1 cellular context compared by ENCODE assay signal in the genomic region with DNA sequence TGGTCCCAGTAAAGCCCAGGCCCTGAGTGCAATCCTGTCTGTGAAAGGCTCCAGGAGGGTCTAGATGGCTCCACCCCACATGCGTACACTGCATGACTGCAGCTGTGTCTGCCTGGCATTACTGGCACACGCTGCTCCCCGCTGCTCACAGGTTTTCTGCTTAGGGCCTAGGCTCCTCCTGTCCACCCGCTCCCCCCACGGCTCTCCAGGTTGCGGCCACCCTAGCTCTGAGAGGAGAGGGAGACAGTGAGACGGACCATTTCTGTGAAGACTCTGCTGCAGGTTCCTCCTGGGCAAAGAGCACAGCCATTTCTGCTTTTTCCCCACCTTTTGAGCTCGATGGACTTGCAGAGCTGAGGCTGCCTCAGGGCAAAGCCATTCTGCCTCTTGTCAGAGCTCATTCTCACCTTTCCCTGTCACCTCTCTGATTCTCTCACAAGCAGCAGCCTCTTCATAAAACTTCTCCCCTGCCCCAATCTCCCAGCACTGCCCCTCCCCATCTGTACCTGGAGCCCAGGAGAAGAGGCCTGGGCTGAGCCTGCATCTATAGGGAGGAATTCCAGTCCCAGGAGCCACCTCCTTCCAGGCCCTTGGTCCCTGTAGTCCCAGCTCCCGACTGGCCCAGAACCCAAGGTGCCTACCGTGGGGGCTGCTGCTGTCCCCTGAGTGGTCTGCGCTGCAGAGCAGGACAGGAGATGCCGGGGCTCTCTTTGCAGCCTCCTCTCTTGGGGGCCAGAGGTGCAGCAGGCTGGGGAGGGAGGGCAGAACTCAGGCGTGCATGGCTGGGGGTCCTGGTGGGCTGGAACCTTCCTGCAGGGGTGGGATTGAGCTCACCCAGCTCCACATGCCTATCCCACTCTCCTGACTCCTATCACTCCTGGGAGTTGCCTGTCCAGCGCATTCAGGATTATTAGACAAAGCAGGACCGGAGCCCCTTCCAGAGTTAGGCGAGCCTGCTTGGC.
TF ChIP-seq lines count a peak whose summit lies in the region.

No MANE protein-coding gene starts in this region.

TF ChIP-seq in H1, 55 proteins besides CTCF, POLR2A, EP300 and RAD21:
- TF ChIP-seq NRF1 (IDR thresholded peaks at IDR 0.05; ENCODE audit: low read depth, low read length): no peak
- TF ChIP-seq RBBP5 (IDR thresholded peaks at IDR 0.05; ENCODE audit: borderline replicate concordance, low read depth, low read length): no peak
- no peak for TF ChIP-seq POU5F1 (IDR thresholded peaks at IDR 0.05; ENCODE audit: low read depth, low read length)
- TF ChIP-seq MAFK (IDR thresholded peaks at IDR 0.05; ENCODE audit: low read depth, low read length): no peak
- TF ChIP-seq TEAD4 (IDR thresholded peaks at IDR 0.05; ENCODE audit: low read depth, low read length): no peak
- TF ChIP-seq ASH2L (IDR thresholded peaks at IDR 0.05; ENCODE audit: low read length): no peak
- TF ChIP-seq BRCA1 (IDR thresholded peaks at IDR 0.05; ENCODE audit: low read depth, low read length): no peak
- TF ChIP-seq, protein P1, sequence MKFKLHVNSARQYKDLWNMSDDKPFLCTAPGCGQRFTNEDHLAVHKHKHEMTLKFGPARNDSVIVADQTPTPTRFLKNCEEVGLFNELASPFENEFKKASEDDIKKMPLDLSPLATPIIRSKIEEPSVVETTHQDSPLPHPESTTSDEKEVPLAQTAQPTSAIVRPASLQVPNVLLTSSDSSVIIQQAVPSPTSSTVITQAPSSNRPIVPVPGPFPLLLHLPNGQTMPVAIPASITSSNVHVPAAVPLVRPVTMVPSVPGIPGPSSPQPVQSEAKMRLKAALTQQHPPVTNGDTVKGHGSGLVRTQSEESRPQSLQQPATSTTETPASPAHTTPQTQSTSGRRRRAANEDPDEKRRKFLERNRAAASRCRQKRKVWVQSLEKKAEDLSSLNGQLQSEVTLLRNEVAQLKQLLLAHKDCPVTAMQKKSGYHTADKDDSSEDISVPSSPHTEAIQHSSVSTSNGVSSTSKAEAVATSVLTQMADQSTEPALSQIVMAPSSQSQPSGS (IDR thresholded peaks at IDR 0.05; ENCODE audit: low read length): no peak
- TF ChIP-seq BACH1 (IDR thresholded peaks at IDR 0.05; ENCODE audit: low read length): no peak
- TF ChIP-seq PHF8 (conservative IDR thresholded peaks at IDR 0.05; ENCODE audit: low read depth, low read length): no peak
- no peak for TF ChIP-seq KDM5A (IDR thresholded peaks at IDR 0.05; ENCODE audit: low read length)
